Comparison of ENCODE assay signal across 13 cellular contexts in the genomic region with DNA sequence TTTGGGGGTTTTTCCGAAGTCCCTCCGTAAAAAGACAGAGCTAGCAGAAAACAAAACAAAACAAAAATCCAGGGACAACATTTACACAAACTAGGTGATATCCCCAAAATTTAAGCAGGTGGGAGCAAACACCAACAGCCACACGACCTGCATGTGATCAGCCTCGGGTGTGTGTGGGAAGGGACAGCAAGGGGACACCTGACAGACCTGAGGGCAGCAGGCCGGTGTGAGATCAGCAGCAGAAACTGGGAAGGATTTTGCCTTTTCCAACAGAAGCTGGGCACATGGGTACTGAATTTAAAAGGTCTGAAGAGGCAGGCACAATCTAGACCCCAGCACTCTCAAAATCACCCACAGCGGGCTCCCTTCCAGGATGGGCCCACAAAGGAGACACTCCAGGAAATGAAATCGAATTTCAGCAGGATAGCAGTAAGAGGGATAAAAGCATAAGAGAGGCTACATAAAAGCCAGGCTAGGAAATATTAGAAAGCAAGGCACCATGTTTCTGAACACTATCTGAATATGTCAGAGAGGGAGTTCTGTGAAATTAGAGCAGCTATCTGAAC. TPM values are rescaled to one million over a fixed set of nuclear protein-coding genes. Genes with fewer than 3 reads are reported as not detected.
DNase-seq lines count a peak whose midpoint lies in the region; ATAC-seq and TF ChIP-seq lines count a peak whose summit lies in the region.
"Had no signal": no experiment of that assay in that cellular context is flagged by ENCODE, and none has a peak within 500 bp of the region (broad histone marks: within the 10 kb centered on the region; RNA-seq: fewer than 3 reads in every experiment).

No MANE protein-coding gene starts in this region.

- no peaks in the 10 kb centered on the region for H3K27me3 ChIP-seq in Caco-2 (replicated peaks; ENCODE audit: control insufficient read depth, insufficient read depth, low read length)
- H3K27me3 ChIP-seq in endodermal cell (ENCODE audit: control insufficient read depth, insufficient read depth, low read length, poor library complexity, severe bottlenecking) = no peaks in the 10 kb centered on the region
- no peaks in the 10 kb centered on the region for H3K27me3 ChIP-seq in trophoblast cell (ENCODE audit: insufficient read depth, low read length)

- no peak overlapping the region for H3K4me2 ChIP-seq in trophoblast cell (ENCODE audit: low read length)

- no peak overlapping the region for H4K8ac ChIP-seq in trophoblast cell (ENCODE audit: low read depth, low read length)

- TF ChIP-seq CTCF in Caco-2 (IDR thresholded peaks at IDR 0.05; ENCODE audit: insufficient read depth in 1 of 2, low read depth in 1 of 2, low read length in 1 of 2, severe bottlenecking in 1 of 2, unreplicated experiment in 1 of 2) (no peak), endodermal cell (conservative IDR thresholded peaks at IDR 0.05) (no peak)

- no peak for ATAC-seq in T-helper 17 cell
- ATAC-seq: naive thymus-derived CD4-positive, alpha-beta T cell had no signal

- WGBS in endodermal cell (ENCODE audit: insufficient coverage in 1 of 2, insufficient read length in 1 of 2), 2 experiments = 76 to 87% methylated on average over 5 to 7 of the region's 7 CpGs
- no CpG with 5 or more reads among the region's 7 CpGs for WGBS in trophoblast cell (ENCODE audit: extremely low coverage, insufficient coverage, insufficient read length)

- POLR2A ChIA-PET in Caco-2 (lab: Charles Lee) = no interaction called here

- H3K18ac ChIP-seq in trophoblast cell (ENCODE audit: low read length) = peak overlapping the region; percentile 84

- no peak overlapping the region for H3K9ac ChIP-seq in endodermal cell (ENCODE audit: extremely low read depth, low read length, poor library complexity, severe bottlenecking)
- H3K9ac ChIP-seq in trophoblast cell (ENCODE audit: low read length) = no peak overlapping the region

- H3K27ac Mint-ChIP-seq in Caco-2 (ENCODE audit: unreplicated experiment) (peak overlapping the region; percentile 63), endodermal cell (peak overlapping the region; percentile 75), T-helper 17 cell (no peak overlapping the region)

- H2AK5ac ChIP-seq in trophoblast cell (ENCODE audit: low read length) = no peak overlapping the region

- peak overlapping the region; percentile 14 for H3K23ac ChIP-seq in trophoblast cell (ENCODE audit: low read length)

- H3K27ac ChIP-seq in endodermal cell (ENCODE audit: low read depth, low read length) (no peak overlapping the region), trophoblast cell (ENCODE audit: low read depth, low read length) (peak overlapping the region; percentile 5)

- H3K79me1 ChIP-seq in trophoblast cell (ENCODE audit: low read length) = no peaks in the 10 kb centered on the region

- H3K14ac ChIP-seq in trophoblast cell (ENCODE audit: low read length) = peak overlapping the region; percentile 19

- H3K4me1 Mint-ChIP-seq in Caco-2 (ENCODE audit: low read depth, unreplicated experiment) (peaks cover 31% of the 10 kb centered on the region), endodermal cell (peaks cover 9% of the 10 kb centered on the region), T-helper 17 cell (peaks cover 5% of the 10 kb centered on the region)
- H3K4me1 Mint-ChIP-seq: naive thymus-derived CD4-positive, alpha-beta T cell had no signal

- H4K12ac ChIP-seq in trophoblast cell (ENCODE audit: low read depth, low read length) = no peak overlapping the region

- H2AFZ ChIP-seq in trophoblast cell (ENCODE audit: insufficient read depth, low read length, poor library complexity) = no peak overlapping the region

- H3K9me3 Mint-ChIP-seq in Caco-2 (ENCODE audit: unreplicated experiment) (no peaks in the 10 kb centered on the region), endodermal cell (no peaks in the 10 kb centered on the region)
- H3K9me3 Mint-ChIP-seq: naive thymus-derived CD4-positive, alpha-beta T cell had no signal

- H3K4me3 ChIP-seq in Caco-2 (ENCODE audit: low read depth, low read length) (no peak overlapping the region), endodermal cell (ENCODE audit: low read length) (no peak overlapping the region), trophoblast cell (ENCODE audit: low read depth, low read length) (no peak overlapping the region)

- H3K36me3 ChIP-seq in Caco-2 (ENCODE audit: control insufficient read depth, insufficient read depth, low read length) (no peaks in the 10 kb centered on the region), endodermal cell (ENCODE audit: control insufficient read depth, insufficient read depth, low read length) (peaks cover 17% of the 10 kb centered on the region), trophoblast cell (ENCODE audit: control insufficient read depth in 1 of 2, insufficient read depth in 2 of 2, low read length in 2 of 2) (peaks cover 9 to 10% of the 10 kb centered on the region in 2 experiments)

- intact Hi-C loops in Caco-2 (cut with micrococcal nuclease; ENCODE audit: unreplicated experiment) = no loop called here

- peak overlapping the region; percentile 84 for H3K4ac ChIP-seq in trophoblast cell (ENCODE audit: low read depth, low read length)

- H3K9me3 ChIP-seq in Caco-2 = no peaks in the 10 kb centered on the region
- no peaks in the 10 kb centered on the region for H3K9me3 ChIP-seq in endodermal cell (ENCODE audit: control insufficient read depth, low read length)
- H3K9me3 ChIP-seq in trophoblast cell (ENCODE audit: insufficient read depth, low read depth, low read length) = no peaks in the 10 kb centered on the region
- H3K9me3 ChIP-seq in T-helper 17 cell (ENCODE audit: control insufficient read depth, low read length, poor library complexity, severe bottlenecking) = no peaks in the 10 kb centered on the region

- BruUV-seq in Caco-2 (replicated peaks; lab: Mats Ljungman, UMichigan) = no TSS peak

- H3K79me2 ChIP-seq in trophoblast cell (ENCODE audit: control insufficient read depth, insufficient read depth, low read length, poor library complexity) = peaks cover 6% of the 10 kb centered on the region

- H2BK120ac ChIP-seq in trophoblast cell (ENCODE audit: insufficient read depth, low read length, poor library complexity) = no peak overlapping the region

- no peak for DNase-seq in Caco-2
- peak; percentile 74 for DNase-seq in NCI-H1092 treated with DMSO at 0.1 percent for 48 hours (lab: John Stamatoyannopoulos, UW)
- DNase-seq in endodermal cell = no peak
- DNase-seq in trophoblast cell = no peak
- DNase-seq in T-helper 17 cell = no peak
- DNase-seq in NCI-H82 (lab: John Stamatoyannopoulos, UW) = no peak
- DNase-seq in cerebellar cortex (ENCODE audit: low spot score) = no peak
- DNase-seq in medulla oblongata (ENCODE audit: extremely low spot score) = no peak
- DNase-seq: AML-193; amniotic stem cell; naive thymus-derived CD4-positive, alpha-beta T cell; NCI-H2171 treated with DMSO at 0.1 percent for 48 hours; NCI-H748 treated with DMSO at 0.1 percent for 48 hours had no signal

- no peak overlapping the region for H4K91ac ChIP-seq in trophoblast cell (ENCODE audit: low read depth, low read length)

- peak overlapping the region; percentile 24 for H2BK5ac ChIP-seq in trophoblast cell (ENCODE audit: low read depth, low read length, poor library complexity)

- H3K4me3 Mint-ChIP-seq in Caco-2 (ENCODE audit: unreplicated experiment) (no peak overlapping the region), endodermal cell (no peak overlapping the region), T-helper 17 cell (no peak overlapping the region)
- H3K4me3 Mint-ChIP-seq: naive thymus-derived CD4-positive, alpha-beta T cell had no signal

- H3K36me3 Mint-ChIP-seq in Caco-2 (ENCODE audit: insufficient read depth, unreplicated experiment) (peaks cover 50% of the 10 kb centered on the region), endodermal cell (ENCODE audit: low read depth) (peaks cover 9% of the 10 kb centered on the region), T-helper 17 cell (ENCODE audit: low read depth) (peaks cover 3% of the 10 kb centered on the region)

- H2BK12ac ChIP-seq in trophoblast cell (ENCODE audit: low read length) = peak overlapping the region; percentile 79

- H3K27me3 Mint-ChIP-seq in Caco-2 (ENCODE audit: insufficient read depth, unreplicated experiment) (no peaks in the 10 kb centered on the region), endodermal cell (ENCODE audit: insufficient read depth) (no peaks in the 10 kb centered on the region), T-helper 17 cell (no peaks in the 10 kb centered on the region)
- H3K27me3 Mint-ChIP-seq: naive thymus-derived CD4-positive, alpha-beta T cell had no signal

- H3K4me1 ChIP-seq in Caco-2 (no peaks in the 10 kb centered on the region), endodermal cell (ENCODE audit: control insufficient read depth, insufficient read depth, low read length) (no peaks in the 10 kb centered on the region), trophoblast cell (ENCODE audit: control insufficient read depth in 1 of 2, insufficient read depth in 2 of 2, low read length in 2 of 2) (peaks cover 11% of the 10 kb centered on the region in 2 experiments)

- CTCF ChIA-PET in Caco-2 (lab: Charles Lee) = interaction anchor here (1.1 kb wide), 1 partner anchor 21 kb away, joined by 3 read pairs; no protein-coding TSS in a partner anchor

RNA-seq across cellular contexts. Expression of a gene that starts 36.5 kb away (rescaled TPM):
- 0.23 and 0.44 TPM in 2 replicates for total RNA-seq in Caco-2 (2022)
- total RNA-seq in endodermal cell = under 1 TPM in 1 of 2 donors, not detected in 1; 0.13 TPM
- polyA plus RNA-seq in endodermal cell (2013, experiment 1 of 2) = 0.18 TPM
- 0.46 TPM for polyA plus RNA-seq in endodermal cell (2013, experiment 2 of 2)
- 3.6 and 3.7 TPM in 2 replicates for polyA plus RNA-seq in trophoblast cell (2013)
- total RNA-seq in T-helper 17 cell = 100 to 1,000 TPM in 1 of 2 donors, 10 to 100 TPM in 1; 91.3 to 131 TPM

Comparison
In these comparisons a context has a peak if more than half of its experiments do, and no peak if none do; other contexts are left out.
1. RNA of a gene that starts 36.5 kb away (total RNA-seq): 91.3 to 131 TPM in T-helper 17 cell; 0.23 to 0.44 TPM in Caco-2 and 0.13 TPM in endodermal cell; every median in the first group is over 10 times any median in the second.